In genomic region chr19:17070912-17071311, GRCh38 we compare ENCODE assay signal across 20 cellular contexts. TPM values are rescaled to one million over a fixed set of nuclear protein-coding genes. Genes with fewer than 3 reads are reported as not detected.
"Had no signal": no experiment of that assay in that cellular context is flagged by ENCODE, and none has a peak within 500 bp of the region (broad histone marks: within the 10 kb centered on the region; RNA-seq: fewer than 3 reads in every experiment).

No MANE protein-coding gene starts in this region.

- ATAC-seq: effector memory CD8-positive, alpha-beta T cell; foreskin keratinocyte; left colon; lower lobe of right lung; natural killer cell; pancreas; right cardiac atrium; upper lobe of right lung had no signal

- H3K9me3 ChIP-seq: lower lobe of right lung, pancreas, tibial artery, upper lobe of right lung, vagina had no signal

- DNase-seq: effector memory CD8-positive, alpha-beta T cell; foreskin keratinocyte; hippocampal formation; left colon; lower lobe of right lung; natural killer cell; nucleus accumbens; pancreas; stimulated activated CD4-positive, alpha-beta T cell treated with anti-CD3 and anti-CD28 coated beads, Interleukin-2, amount 100 ng/mL, for 48 hours; tibial artery; upper lobe of right lung had no signal

- H3K36me3 Mint-ChIP-seq: natural killer cell had no signal

- H3K4me3 ChIP-seq: lower lobe of right lung, neural progenitor cell, pancreas, smooth muscle cell, tibial artery, upper lobe of right lung, vagina had no signal

- H3K27me3 ChIP-seq: foreskin keratinocyte, neural progenitor cell, pancreas, tibial artery, upper lobe of right lung, vagina had no signal

- H3K27ac Mint-ChIP-seq: effector memory CD8-positive, alpha-beta T cell; mesothelial cell of epicardium; natural killer cell; stimulated activated naive CD8-positive, alpha-beta T cell treated with anti-CD3 and anti-CD28 coated beads, Interleukin-15, Interleukin-2, amounts not matched to agents 100 ng/mL and 50 ng/mL, for 24 hours had no signal

- H3K36me3 ChIP-seq: neural progenitor cell, pancreas, vagina had no signal

- H3K9ac ChIP-seq: neural progenitor cell had no signal

- H2AFZ ChIP-seq: neural progenitor cell had no signal

- H3K27ac ChIP-seq: foreskin keratinocyte, lower lobe of right lung, neural progenitor cell, pancreas, tibial artery, upper lobe of right lung, vagina had no signal

- H3K4me1 ChIP-seq: foreskin keratinocyte had no signal

- FAIRE-seq: pancreas had no signal

- H3K4me2 ChIP-seq: neural progenitor cell, smooth muscle cell had no signal

- H3K9me3 Mint-ChIP-seq: effector memory CD8-positive, alpha-beta T cell; memory B cell; mesothelial cell of epicardium; natural killer cell; neural progenitor cell; stimulated activated naive CD8-positive, alpha-beta T cell treated with anti-CD3 and anti-CD28 coated beads, Interleukin-15, Interleukin-2, amounts not matched to agents 100 ng/mL and 50 ng/mL, for 24 hours had no signal

- H3K27me3 Mint-ChIP-seq: effector memory CD8-positive, alpha-beta T cell; memory B cell; progenitor cell of endocrine pancreas; stimulated activated naive CD8-positive, alpha-beta T cell treated with anti-CD3 and anti-CD28 coated beads, Interleukin-15, Interleukin-2, amounts not matched to agents 100 ng/mL and 50 ng/mL, for 24 hours had no signal

- H3K4me3 Mint-ChIP-seq: effector memory CD8-positive, alpha-beta T cell; memory B cell; mesothelial cell of epicardium; natural killer cell; neural progenitor cell; stimulated activated naive CD8-positive, alpha-beta T cell treated with anti-CD3 and anti-CD28 coated beads, Interleukin-15, Interleukin-2, amounts not matched to agents 100 ng/mL and 50 ng/mL, for 24 hours had no signal

RNA-seq across cellular contexts. Expression of gene CPAMD8, which starts 44.3 kb away (rescaled TPM):
- total RNA-seq: myocyte had no signal
